17 cellular contexts compared by ENCODE assay signal in the genomic region with DNA sequence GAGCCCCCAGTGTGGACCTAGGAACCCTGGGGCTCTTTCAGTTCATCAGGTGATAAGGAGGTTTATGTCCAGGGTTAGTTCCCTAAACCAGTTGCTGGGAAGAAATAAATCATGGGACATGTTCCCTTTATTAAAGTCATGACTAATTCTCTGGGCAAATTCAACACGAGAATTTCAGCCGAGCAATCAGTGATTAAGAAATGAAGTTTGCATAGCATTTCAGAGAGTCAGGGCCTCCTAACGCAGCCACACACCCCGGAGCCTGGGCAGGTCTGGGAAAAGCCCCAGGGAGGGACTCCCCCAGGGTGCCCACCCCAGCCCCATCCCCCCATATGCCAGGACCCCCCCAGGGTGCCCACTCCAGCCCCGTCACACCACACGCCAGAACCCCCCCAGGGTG. TPM values are rescaled to one million over a fixed set of nuclear protein-coding genes. Genes with fewer than 3 reads are reported as not detected.
DNase-seq lines count a peak whose midpoint lies in the region; ATAC-seq and TF ChIP-seq lines count a peak whose summit lies in the region.
"Had no signal": no experiment of that assay in that cellular context is flagged by ENCODE, and none has a peak within 500 bp of the region (broad histone marks: within the 10 kb centered on the region; RNA-seq: fewer than 3 reads in every experiment).

No MANE protein-coding gene starts in this region.

- no CpG with 5 or more reads among the region's 6 CpGs for WGBS in IMR-90 (ENCODE audit: extremely low coverage in 2 of 2, insufficient read length in 1 of 2), 2 experiments

- no peak overlapping the region for H3K18ac ChIP-seq in IMR-90 (ENCODE audit: low read depth, low read length)

- no peaks in the 10 kb centered on the region for H3K9me1 ChIP-seq in IMR-90 (ENCODE audit: insufficient read depth, low read length)

- H2BK20ac ChIP-seq in IMR-90 (ENCODE audit: low read depth, low read length) = no peak overlapping the region

- peak overlapping the region; percentile 36 for H2BK5ac ChIP-seq in IMR-90 (ENCODE audit: low read depth, low read length, poor library complexity, severe bottlenecking)

- ATAC-seq in IMR-90 (ENCODE audit: low read depth) (peak; percentile 86), HG02623 (IDR thresholded peaks at IDR 0.05; ENCODE audit: unreplicated experiment) (no peak)
- ATAC-seq: activated CD8-positive, alpha-beta T cell treated with anti-CD3 and anti-CD28 coated beads for 36 hours had no signal

- no peak overlapping the region for H3K23ac ChIP-seq in IMR-90 (ENCODE audit: low read depth, low read length)

- no peaks in the 10 kb centered on the region for H3K9me3 ChIP-seq in IMR-90 (ENCODE audit: control insufficient read depth, insufficient read depth, low read length)
- H3K9me3 ChIP-seq: uterus had no signal

- no peak for TF ChIP-seq CTCF in IMR-90 (conservative IDR thresholded peaks at IDR 0.05; ENCODE audit: low read depth, low read length)

- no peak overlapping the region; a peak in 1 of 4 replicates for H4K8ac ChIP-seq in IMR-90 (ENCODE audit: low read depth in 2 of 2, low read length in 2 of 2)

- H3K79me1 ChIP-seq in IMR-90 (ENCODE audit: low read depth in 1 of 2, low read length in 2 of 2) = no peaks in the 10 kb centered on the region

- peak overlapping the region; percentile 14 for H3K14ac ChIP-seq in IMR-90 (replicated peaks; ENCODE audit: low read depth, low read length)

- in situ Hi-C loops in IMR-90 (cut with MboI; ENCODE audit: low sequenced_read_pairs) = no loop called here

- peaks cover 5% of the 10 kb centered on the region for H3K4me1 ChIP-seq in IMR-90 (ENCODE audit: control insufficient read depth, insufficient read depth, low read length)
- H3K4me1 ChIP-seq: uterus had no signal

- H2AK9ac ChIP-seq in IMR-90 (replicated peaks; ENCODE audit: low read depth, low read length, poor library complexity) = peak overlapping the region; percentile 12

- H2AK5ac ChIP-seq in IMR-90 (ENCODE audit: low read depth, low read length) = peak overlapping the region; percentile 90

- H2BK15ac ChIP-seq in IMR-90 (ENCODE audit: low read depth, low read length) = 0 out of 3 replicates have a peak overlapping the region, but pooled peaks have one; percentile 4

- no peak overlapping the region for H3K56ac ChIP-seq in IMR-90 (ENCODE audit: extremely low read depth, insufficient read depth, low read length)

- no peak overlapping the region for H4K5ac ChIP-seq in IMR-90 (ENCODE audit: low read depth, low read length)

- CTCF ChIA-PET in IMR-90 (lab: Yijun Ruan, JAX) = no interaction called here

- BruUV-seq in IMR-90 (replicated peaks; lab: Mats Ljungman, UMichigan) = no TSS peak

- no peak overlapping the region for H3K9ac ChIP-seq in IMR-90 (ENCODE audit: low read depth, low read length)

- H3K4ac ChIP-seq in IMR-90 (ENCODE audit: low read depth, low read length) = peak overlapping the region; percentile 8; the same call in 1 of the 2 replicates

- H3K27ac ChIP-seq in IMR-90 (ENCODE audit: insufficient read depth, low read length) = no peak overlapping the region
- H3K27ac ChIP-seq: cardiac muscle cell, uterus had no signal

- dilution Hi-C loops in IMR-90 (cut with HindIII; ENCODE audit: low sequenced_read_pairs, unreplicated experiment) = no loop called here

- peak; percentile 90 for DNase-seq in AG08396 (ENCODE audit: low spot score)
- DNase-seq in IMR-90 = peak; percentile 80
- peak; percentile 72 for DNase-seq in epidermal melanocyte (ENCODE audit: insufficient read length, low spot score)
- peak; percentile 49 for DNase-seq in myocyte (ENCODE audit: low read depth)
- DNase-seq in NCI-H82 treated with DMSO at 0.1 percent for 48 hours (lab: John Stamatoyannopoulos, UW; ENCODE audit: unreplicated experiment) = no peak
- no peak for DNase-seq in islet precursor cell
- no peak for DNase-seq in OCI-M2 (lab: John Stamatoyannopoulos, UW; ENCODE audit: unreplicated experiment)
- DNase-seq: activated CD8-positive, alpha-beta T cell treated with anti-CD3 and anti-CD28 coated beads for 36 hours; C1 segment of cervical spinal cord; DND-41; GOT3; NCI-H345; RPMI8226; uterus had no signal

- TF ChIP-seq POLR2A in IMR-90 (IDR thresholded peaks at IDR 0.05; ENCODE audit: low read depth, low read length) = no peak

- peak overlapping the region; percentile 26 for H2AFZ ChIP-seq in IMR-90 (replicated peaks; ENCODE audit: low read length, poor library complexity)

- POLR2A ChIA-PET in IMR-90 (lab: Charles Lee; ENCODE audit: unreplicated experiment) = no interaction called here

- intact Hi-C loops in IMR-90 (cut with micrococcal nuclease) = no loop called here

- no peaks in the 10 kb centered on the region for H3K27me3 ChIP-seq in IMR-90 (ENCODE audit: control insufficient read depth, insufficient read depth, low read length)
- H3K27me3 ChIP-seq: cardiac muscle cell, uterus had no signal

- H3K4me3 ChIP-seq in IMR-90 (ENCODE audit: insufficient read depth, low read depth, low read length) = no peak overlapping the region
- H3K4me3 ChIP-seq: cardiac muscle cell, uterus had no signal

- H2BK120ac ChIP-seq in IMR-90 (ENCODE audit: low read depth, low read length) = 0 out of 2 replicates have a peak overlapping the region, but pooled peaks have one; percentile 40

- H4K20me1 ChIP-seq in IMR-90 (ENCODE audit: insufficient read depth, low read length) = no peaks in the 10 kb centered on the region; the same call in 1 of the 2 replicates

- no peak overlapping the region for H4K91ac ChIP-seq in IMR-90 (ENCODE audit: insufficient read depth, low read depth, low read length)

- no peak overlapping the region for H3K4me2 ChIP-seq in IMR-90 (ENCODE audit: low read depth, low read length)

- no peaks in the 10 kb centered on the region for H3K36me3 ChIP-seq in IMR-90 (ENCODE audit: control insufficient read depth, insufficient read depth, low read length)
- H3K36me3 ChIP-seq: cardiac muscle cell, uterus had no signal

- TF ChIP-seq RAD21 in IMR-90 (IDR thresholded peaks at IDR 0.05; ENCODE audit: low read length) = no peak

TF ChIP-seq in IMR-90, 13 proteins besides CTCF, POLR2A, EP300 and RAD21:
- TF ChIP-seq RCOR1 (IDR thresholded peaks at IDR 0.05; ENCODE audit: insufficient replicate concordance, low read length) = no peak
- TF ChIP-seq BHLHE40 (IDR thresholded peaks at IDR 0.05; ENCODE audit: low read depth, low read length) = peak; percentile 32; the same call in 1 of the 2 replicates
- TF ChIP-seq, protein P1, sequence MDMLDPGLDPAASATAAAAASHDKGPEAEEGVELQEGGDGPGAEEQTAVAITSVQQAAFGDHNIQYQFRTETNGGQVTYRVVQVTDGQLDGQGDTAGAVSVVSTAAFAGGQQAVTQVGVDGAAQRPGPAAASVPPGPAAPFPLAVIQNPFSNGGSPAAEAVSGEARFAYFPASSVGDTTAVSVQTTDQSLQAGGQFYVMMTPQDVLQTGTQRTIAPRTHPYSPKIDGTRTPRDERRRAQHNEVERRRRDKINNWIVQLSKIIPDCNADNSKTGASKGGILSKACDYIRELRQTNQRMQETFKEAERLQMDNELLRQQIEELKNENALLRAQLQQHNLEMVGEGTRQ (IDR thresholded peaks at IDR 0.05; ENCODE audit: low read depth, low read length) = no peak
- no peak for TF ChIP-seq MXI1 (IDR thresholded peaks at IDR 0.05; ENCODE audit: borderline replicate concordance, low read depth, low read length)
- no peak for TF ChIP-seq CHD1 (IDR thresholded peaks at IDR 0.05; ENCODE audit: low read depth, low read length)
- peak; percentile 58; the same call in 1 of the 2 replicates for TF ChIP-seq CEBPB (IDR thresholded peaks at IDR 0.05; ENCODE audit: low read depth, low read length)
TF ChIP-seq in IMR-90: peak in this region for 2.

RNA-seq across cellular contexts. Expression of gene SLCO4A1, which starts 20.1 kb away (rescaled TPM):
- 0.56 and 0.72 TPM in 2 replicates for total RNA-seq in IMR-90 (2012; rRNA removed)
- polyA plus RNA-seq in IMR-90 (2012; rRNA removed) = 1.1 and 1.5 TPM in 2 replicates
- polyA plus RNA-seq in IMR-90 (2012; cell fraction: cytosol; rRNA removed) = 1.1 TPM in 2 replicates
- polyA plus RNA-seq in IMR-90 (2012; cell fraction: nucleus; rRNA removed; ENCODE audit: low replicate concordance) = 2.1 and 5.3 TPM in 2 replicates
- 0.11 and 0.16 TPM in 2 replicates for total RNA-seq in myocyte
- polyA plus RNA-seq in myocyte (2012) = 0.32 TPM

RNA-seq across cellular contexts. Expression of gene NTSR1, which starts 46.2 kb away (rescaled TPM):
- total RNA-seq in IMR-90 (2012; rRNA removed) (0.54 and 0.56 TPM in 2 replicates), myocyte (not detected in 2 replicates)
- 1.8 and 2.3 TPM in 2 replicates for polyA plus RNA-seq in IMR-90 (2012; rRNA removed)
- 1.1 and 1.9 TPM in 2 replicates for polyA plus RNA-seq in IMR-90 (2012; cell fraction: cytosol; rRNA removed)
- polyA plus RNA-seq in IMR-90 (2012; cell fraction: nucleus; rRNA removed; ENCODE audit: low replicate concordance) = 1.2 and 2.9 TPM in 2 replicates
- not detected for polyA plus RNA-seq in myocyte (2012)
- total RNA-seq: activated CD8-positive, alpha-beta T cell treated with anti-CD3 and anti-CD28 coated beads for 36 hours; activated T-helper 2 cell treated with anti-CD3 and anti-CD28 coated beads, Interferon-gamma antibody, Interleukin-2, Interleukin-4, amounts not matched to agents 10 μg/mL and 5 μg/mL and 100 μg/mL, durations not matched to agents 14 hours and 24 hours and 36 hours; uterus had no signal
- polyA plus RNA-seq: cardiac muscle cell had no signal

Comparison
In these comparisons a context has a peak if more than half of its experiments do, and no peak if none do; other contexts are left out.
1. DNase-seq: peak in AG08396 (single experiment), IMR-90 (single experiment), epidermal melanocyte (single experiment) and myocyte (single experiment); none in NCI-H82 treated with DMSO at 0.1 percent for 48 hours (single experiment), islet precursor cell (single experiment) and OCI-M2 (single experiment).